ENCODE assay signal across 8 cellular contexts in the genomic region with DNA sequence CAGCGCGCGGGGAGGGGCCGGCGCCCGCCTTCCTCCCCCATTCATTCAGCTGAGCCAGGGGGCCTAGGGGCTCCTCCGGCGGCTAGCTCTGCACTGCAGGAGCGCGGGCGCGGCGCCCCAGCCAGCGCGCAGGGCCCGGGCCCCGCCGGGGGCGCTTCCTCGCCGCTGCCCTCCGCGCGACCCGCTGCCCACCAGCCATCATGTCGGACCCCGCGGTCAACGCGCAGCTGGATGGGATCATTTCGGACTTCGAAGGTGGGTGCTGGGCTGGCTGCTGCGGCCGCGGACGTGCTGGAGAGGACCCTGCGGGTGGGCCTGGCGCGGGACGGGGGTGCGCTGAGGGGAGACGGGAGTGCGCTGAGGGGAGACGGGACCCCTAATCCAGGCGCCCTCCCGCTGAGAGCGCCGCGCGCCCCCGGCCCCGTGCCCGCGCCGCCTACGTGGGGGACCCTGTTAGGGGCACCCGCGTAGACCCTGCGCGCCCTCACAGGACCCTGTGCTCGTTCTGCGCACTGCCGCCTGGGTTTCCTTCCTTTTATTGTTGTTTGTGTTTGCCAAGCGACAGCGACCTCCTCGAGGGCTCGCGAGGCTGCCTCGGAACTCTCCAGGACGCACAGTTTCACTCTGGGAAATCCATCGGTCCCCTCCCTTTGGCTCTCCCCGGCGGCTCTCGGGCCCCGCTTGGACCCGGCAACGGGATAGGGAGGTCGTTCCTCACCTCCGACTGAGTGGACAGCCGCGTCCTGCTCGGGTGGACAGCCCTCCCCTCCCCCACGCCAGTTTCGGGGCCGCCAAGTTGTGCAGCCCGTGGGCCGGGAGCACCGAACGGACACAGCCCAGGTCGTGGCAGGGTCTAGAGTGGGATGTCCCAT.
DNase-seq lines count a peak whose midpoint lies in the region; ATAC-seq and TF ChIP-seq lines count a peak whose summit lies in the region.

No MANE protein-coding gene starts in this region.

- H3K4me1 Mint-ChIP-seq in type B pancreatic cell (ENCODE audit: unreplicated experiment), result peaks cover 62% of the 10 kb centered on the region

- no peaks in the 10 kb centered on the region for H3K36me3 Mint-ChIP-seq in type B pancreatic cell

- H3K4me3 ChIP-seq in AG04450 (ENCODE audit: low read depth, low read length) (peak overlapping the region; percentile 91), SJCRH30 (peak overlapping the region; percentile 80)

- H3K4me1 ChIP-seq in SJCRH30, result peaks cover 46% of the 10 kb centered on the region

- POLR2A ChIA-PET in AG04450 (lab: Yijun Ruan, JAX), result interaction anchor here (0.9 to 2.6 kb wide), 9 partner anchors 9 to 104 kb away, joined by 3 to 15 read pairs (median 5); no protein-coding TSS in a partner anchor

- H3K27ac ChIP-seq in AG04450 (ENCODE audit: low read depth, low read length), result peak overlapping the region; percentile 85
- peak overlapping the region; percentile 69 for H3K27ac ChIP-seq in SJCRH30
- H3K27ac ChIP-seq in cingulate gyrus (ENCODE audit: low read depth, low read length), result peak overlapping the region; percentile 84

- H3K27me3 ChIP-seq in AG04450 (ENCODE audit: control insufficient read depth, insufficient read depth, low read length) (no peaks in the 10 kb centered on the region), SJCRH30 (no peaks in the 10 kb centered on the region)

- TF ChIP-seq CTCF in AG04450 (IDR thresholded peaks at IDR 0.05; ENCODE audit: low read depth, low read length) (no peak), type B pancreatic cell (conservative IDR thresholded peaks at IDR 0.05) (peak; percentile 25)

- peak overlapping the region; percentile 97 for H3K27ac Mint-ChIP-seq in type B pancreatic cell

- no peak for DNase-seq in AG04450 (ENCODE audit: low read depth, low spot score)
- DNase-seq in SJCRH30, result peak; percentile 43 to 49
- peak; percentile 8 for DNase-seq in medulla oblongata (ENCODE audit: extremely low spot score)
- DNase-seq in type B pancreatic cell (ENCODE audit: extremely low spot score, unreplicated experiment), result no peak
- DNase-seq in stimulated activated CD4-positive, alpha-beta T cell treated with anti-CD3 and anti-CD28 coated beads, Interleukin-2, amount 100 ng/mL, for 48 hours, result no peak

- H3K4me3 Mint-ChIP-seq in type B pancreatic cell, result peak overlapping the region; percentile 100

- in situ Hi-C loops in GM18951 (cut with MboI; ENCODE audit: low sequenced_read_pairs, unreplicated experiment), result no loop called here

- H3K9me3 Mint-ChIP-seq in type B pancreatic cell, result no peaks in the 10 kb centered on the region

- H3K27me3 Mint-ChIP-seq in type B pancreatic cell, result no peaks in the 10 kb centered on the region

- no peak for ATAC-seq in HG03457 (IDR thresholded peaks at IDR 0.05; ENCODE audit: unreplicated experiment)

- TF ChIP-seq POLR2A in GM18951 (IDR thresholded peaks at IDR 0.05; ENCODE audit: extremely low read depth, insufficient read depth, insufficient read length), result peak; percentile 9

- H3K36me3 ChIP-seq in SJCRH30, result no peaks in the 10 kb centered on the region

- CTCF ChIA-PET in AG04450 (lab: Charles Lee), result interaction anchor here (1.0 to 2.4 kb wide), 3 partner anchors 15 to 56 kb away, joined by 3 to 9 read pairs (median 6); no protein-coding TSS in a partner anchor

- H3K9me3 ChIP-seq in AG04450 (ENCODE audit: control insufficient read depth, insufficient read depth, low read length), result peaks cover 4% of the 10 kb centered on the region; the same call in 1 of the 2 replicates
- no peaks in the 10 kb centered on the region for H3K9me3 ChIP-seq in SJCRH30 (replicated peaks)

Comparison
In these comparisons a context has a peak if more than half of its experiments do, and no peak if none do; other contexts are left out.
1. DNase-seq: peak in SJCRH30 (2 of 2) and medulla oblongata (single experiment); none in AG04450 (single experiment), type B pancreatic cell (single experiment) and stimulated activated CD4-positive, alpha-beta T cell treated with anti-CD3 and anti-CD28 coated beads, Interleukin-2, amount 100 ng/mL, for 48 hours (0 of 2).
2. Peak in every context shown above with its lines, with median percentiles within 50 percentile points of each other: H3K27ac ChIP-seq.